ENCODE assay signal across 21 cellular contexts in the genomic region with DNA sequence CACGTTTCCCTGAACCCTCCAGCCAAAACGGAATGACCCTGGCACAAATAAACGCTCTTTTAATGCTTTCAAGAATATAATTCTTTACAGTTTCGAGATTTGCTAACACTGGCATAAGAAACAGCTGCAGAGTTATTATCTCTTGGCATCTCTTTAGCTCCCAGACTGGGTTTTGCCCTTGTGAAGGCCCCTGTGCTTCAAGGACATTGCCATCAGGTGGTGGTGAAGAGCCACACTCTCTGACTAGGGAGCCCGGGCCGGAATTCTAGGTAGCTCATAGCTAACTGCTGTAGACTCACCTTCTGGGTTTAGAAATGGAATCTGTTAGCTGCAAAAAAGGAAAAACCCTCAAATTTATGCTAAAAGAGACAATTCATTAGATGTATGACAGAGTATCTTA. TPM values are rescaled to one million over a fixed set of nuclear protein-coding genes. Genes with fewer than 3 reads are reported as not detected.
DNase-seq lines count a peak whose midpoint lies in the region; FAIRE-seq and TF ChIP-seq lines count a peak whose summit lies in the region.
"Had no signal": no experiment of that assay in that cellular context is flagged by ENCODE, and none has a peak within 500 bp of the region (broad histone marks: within the 10 kb centered on the region; RNA-seq: fewer than 3 reads in every experiment).

No MANE protein-coding gene starts in this region.

- H3K9ac ChIP-seq in GM23248 (no peak overlapping the region), mesendoderm (ENCODE audit: low read length) (no peak overlapping the region)

- no peaks in the 10 kb centered on the region for H3K9me2 ChIP-seq in GM23248 (ENCODE audit: insufficient read depth)

- no peak overlapping the region for H2BK5ac ChIP-seq in mesendoderm (ENCODE audit: low read length)

- 22 to 23% methylated on average over 6 of the region's 6 CpGs for WGBS in GM23248 (ENCODE audit: low coverage in 1 of 2, low lambda C conversion rate in 2 of 2, missing lambda C conversion rate in 2 of 2), 2 experiments
- WGBS in mesendoderm (ENCODE audit: extremely low coverage, insufficient coverage, low lambda C conversion rate), result no CpG with 5 or more reads among the region's 6 CpGs

- peaks cover 4 to 8% (median 7%) of the 10 kb centered on the region in 3 donors for H3K27me3 Mint-ChIP-seq in immature natural killer cell (ENCODE audit: low read depth in 3 of 3)

- H3K9me3 Mint-ChIP-seq in immature natural killer cell, result no peaks in the 10 kb centered on the region
- H3K9me3 Mint-ChIP-seq: natural killer cell treated with Interleukin-12 subunit alpha and Interleukin-12 subunit beta and Interleukin-15 and Interleukin-18, amount 100 ng/mL, for 72 hours; stimulated activated naive CD8-positive, alpha-beta T cell treated with anti-CD3 and anti-CD28 coated beads, Interleukin-15, Interleukin-2, amounts not matched to agents 100 ng/mL and 50 ng/mL, for 24 hours had no signal

- no peaks in the 10 kb centered on the region for H3K4me1 ChIP-seq in GM23248 (ENCODE audit: insufficient read depth)
- H3K4me1 ChIP-seq in mesendoderm (ENCODE audit: control insufficient read depth, low read depth, low read length), result no peaks in the 10 kb centered on the region
- H3K4me1 ChIP-seq: tibial nerve had no signal

- no peaks in the 10 kb centered on the region for H3K36me3 ChIP-seq in GM23248 (ENCODE audit: low read depth)
- H3K36me3 ChIP-seq in bronchial epithelial cell (ENCODE audit: control insufficient read depth, insufficient read depth, low read length), result no peaks in the 10 kb centered on the region
- no peaks in the 10 kb centered on the region for H3K36me3 ChIP-seq in mesendoderm (ENCODE audit: control insufficient read depth, insufficient read depth, low read length)
- H3K36me3 ChIP-seq: SJSA1, tibial nerve had no signal

- H3K56ac ChIP-seq in mesendoderm (ENCODE audit: low read length), result no peak overlapping the region

- no peak overlapping the region for H3K4ac ChIP-seq in mesendoderm (ENCODE audit: low read depth, low read length)

- H2BK15ac ChIP-seq in mesendoderm (replicated peaks; ENCODE audit: low read depth), result no peak overlapping the region

- no peak overlapping the region for H2AFZ ChIP-seq in GM23248

- no peak overlapping the region for H3K4me2 ChIP-seq in GM23248 (ENCODE audit: unreplicated experiment)
- no peak overlapping the region for H3K4me2 ChIP-seq in mesendoderm (ENCODE audit: low read length)

- TF ChIP-seq CTCF in bronchial epithelial cell (IDR thresholded peaks at IDR 0.05; ENCODE audit: insufficient read depth, low read length, severe bottlenecking), result peak; percentile 11

- H3K4me3 Mint-ChIP-seq in immature natural killer cell, result no peak overlapping the region
- H3K4me3 Mint-ChIP-seq: activated T-cell treated with anti-CD3 and anti-CD28 coated beads, Interleukin-2, amount 50 U/mL, for 72 hours; natural killer cell treated with Interleukin-12 subunit alpha and Interleukin-12 subunit beta and Interleukin-15 and Interleukin-18, amount 100 ng/mL, for 72 hours; stimulated activated naive CD8-positive, alpha-beta T cell treated with anti-CD3 and anti-CD28 coated beads, Interleukin-15, Interleukin-2, amounts not matched to agents 100 ng/mL and 50 ng/mL, for 24 hours had no signal

- H3K27ac Mint-ChIP-seq in immature natural killer cell, result no peak overlapping the region
- H3K27ac Mint-ChIP-seq: activated naive CD4-positive, alpha-beta T cell treated with anti-CD3 and anti-CD28 coated beads, Interleukin-2, amount 50 U/mL, for 72 hours; activated T-cell treated with anti-CD3 and anti-CD28 coated beads, Interleukin-2, amount 50 U/mL, for 72 hours; natural killer cell treated with Interleukin-12 subunit alpha and Interleukin-12 subunit beta and Interleukin-15 and Interleukin-18, amount 100 ng/mL, for 72 hours; stimulated activated naive CD8-positive, alpha-beta T cell treated with anti-CD3 and anti-CD28 coated beads, Interleukin-15, Interleukin-2, amounts not matched to agents 100 ng/mL and 50 ng/mL, for 24 hours had no signal

- peak; percentile 23 for DNase-seq in GM23248
- DNase-seq in M059J (ENCODE audit: low read depth), result peak; percentile 24
- no peak for DNase-seq in bronchial epithelial cell (ENCODE audit: low read depth)
- peak; percentile 67 for DNase-seq in mesendoderm
- no peak for DNase-seq in dedifferentiated amniotic fluid mesenchymal stem cell (ENCODE audit: extremely low spot score)
- DNase-seq in immature natural killer cell, result no peak
- no peak for DNase-seq in epidermal melanocyte (ENCODE audit: insufficient read length, low spot score)
- DNase-seq: activated CD4-positive, alpha-beta T cell treated with anti-CD3 and anti-CD28 coated beads for 1 hour; activated T-cell treated with anti-CD3 and anti-CD28 coated beads, Interleukin-2, amount 50 U/mL, for 72 hours; DMS79; Karpas-422; NCI-H1092 treated with DMSO at 0.1 percent for 48 hours; NCI-H2081; NCI-H510A treated with DMSO at 0.1 percent for 48 hours; posterior cingulate gyrus; stimulated activated CD4-positive, alpha-beta T cell treated with anti-CD3 and anti-CD28 coated beads, Interleukin-2, amount 100 ng/mL, for 48 hours had no signal

- H4K20me1 ChIP-seq in GM23248 (ENCODE audit: insufficient read depth), result no peaks in the 10 kb centered on the region

- no peaks in the 10 kb centered on the region for H3K79me1 ChIP-seq in mesendoderm (ENCODE audit: low read length)

- H4K8ac ChIP-seq in mesendoderm (ENCODE audit: low read depth, low read length), result no peak overlapping the region

- no peak for FAIRE-seq in bronchial epithelial cell (lab: Jason Lieb, UNC)

- H3K27ac ChIP-seq in GM23248 (no peak overlapping the region), mesendoderm (ENCODE audit: low read depth, low read length) (no peak overlapping the region)
- H3K27ac ChIP-seq: SJSA1, tibial nerve had no signal

- H3K79me2 ChIP-seq in GM23248 (ENCODE audit: insufficient read depth) (no peaks in the 10 kb centered on the region), mesendoderm (ENCODE audit: control insufficient read depth, insufficient read depth, low read length) (no peaks in the 10 kb centered on the region)

- H3F3A ChIP-seq in GM23248 (ENCODE audit: insufficient read depth), result no peaks in the 10 kb centered on the region

- no peak overlapping the region for H3K23ac ChIP-seq in mesendoderm (ENCODE audit: low read length)

- H4K5ac ChIP-seq in mesendoderm (ENCODE audit: low read length), result no peak overlapping the region

- no peak overlapping the region for H2BK120ac ChIP-seq in mesendoderm (ENCODE audit: low read depth, low read length)

- H2AK5ac ChIP-seq in mesendoderm (ENCODE audit: low read length), result no peak overlapping the region

- H3K9me3 ChIP-seq in GM23248 (ENCODE audit: low read depth), result no peaks in the 10 kb centered on the region
- H3K9me3 ChIP-seq: SJSA1, tibial nerve had no signal

- in situ Hi-C loops in GM23248 (cut with MboI), result no loop called here

- H3K18ac ChIP-seq in mesendoderm (ENCODE audit: low read length), result no peak overlapping the region

- no peaks in the 10 kb centered on the region for H3K4me1 Mint-ChIP-seq in immature natural killer cell

- H3K4me3 ChIP-seq in GM23248 (no peak overlapping the region), bronchial epithelial cell (ENCODE audit: low read depth, low read length) (no peak overlapping the region), mesendoderm (ENCODE audit: low read length) (no peak overlapping the region)
- H3K4me3 ChIP-seq: SJSA1, tibial nerve had no signal

- H3K36me3 Mint-ChIP-seq in immature natural killer cell, result no peaks in the 10 kb centered on the region
- H3K36me3 Mint-ChIP-seq: activated naive CD4-positive, alpha-beta T cell treated with anti-CD3 and anti-CD28 coated beads, Interleukin-2, amount 50 U/mL, for 72 hours; natural killer cell treated with Interleukin-12 subunit alpha and Interleukin-12 subunit beta and Interleukin-15 and Interleukin-18, amount 100 ng/mL, for 72 hours had no signal

- peaks cover 8% of the 10 kb centered on the region; the same call in 1 of the 2 replicates for H3K27me3 ChIP-seq in GM23248 (replicated peaks; ENCODE audit: insufficient read depth)
- H3K27me3 ChIP-seq in bronchial epithelial cell (ENCODE audit: control insufficient read depth, insufficient read depth, low read length), result peaks cover 2% of the 10 kb centered on the region
- no peaks in the 10 kb centered on the region for H3K27me3 ChIP-seq in mesendoderm (ENCODE audit: insufficient read depth, low read length, poor library complexity)
- H3K27me3 ChIP-seq: tibial nerve had no signal

RNA-seq across cellular contexts. Expression of gene GALNT14, which starts 13.3 kb away (rescaled TPM):
- total RNA-seq in GM23248 (2014; rRNA removed; shearing (Covaris generic)), result 1.4 and 3.5 TPM in 2 replicates
- 2.3 and 3.2 TPM in 2 replicates for polyA plus RNA-seq in GM23248 (2016; fragmentation: Nextera tagmentation; extraction: Ambion mirVana)
- total RNA-seq in M059J (2014; rRNA removed; shearing (Covaris generic)), result 0.20 TPM in 1 of 2 replicates, not detected in the other
- 9.2 and 12.4 TPM in 2 replicates for total RNA-seq in bronchial epithelial cell
- 5.6 TPM for polyA plus RNA-seq in mesendoderm (2013, experiment 1 of 2)
- polyA plus RNA-seq in mesendoderm (2013, experiment 2 of 2), result 5.4 TPM
- polyA plus RNA-seq in immature natural killer cell, result not detected

Comparison
In these comparisons a context has a peak if more than half of its experiments do, and no peak if none do; other contexts are left out.
1. DNase-seq: peak in GM23248 (single experiment), M059J (single experiment) and mesendoderm (single experiment); none in bronchial epithelial cell (single experiment), dedifferentiated amniotic fluid mesenchymal stem cell (single experiment), immature natural killer cell (0 of 3) and epidermal melanocyte (single experiment).